In genomic region chr21:40936771-40937261, GRCh38 we compare ENCODE assay signal across 20 cellular contexts.
"Had no signal": no experiment of that assay in that cellular context is flagged by ENCODE, and none has a peak within 500 bp of the region (broad histone marks: within the 10 kb centered on the region; RNA-seq: fewer than 3 reads in every experiment).

No MANE protein-coding gene starts in this region.

- H3K4me3 ChIP-seq: gastrocnemius medialis, heart left ventricle, mucosa of descending colon, smooth muscle cell, upper lobe of left lung had no signal

- ATAC-seq: activated CD8-positive, alpha-beta T cell treated with anti-CD3 and anti-CD28 coated beads, Interleukin-2, amount 10 ng/mL, durations not matched to agents 7 days and 5 days; activated T-cell treated with anti-CD3 and anti-CD28 coated beads, Interleukin-2, amount 50 U/mL, for 72 hours; gastrocnemius medialis; left colon; mucosa of descending colon; naive thymus-derived CD8-positive, alpha-beta T cell; right cardiac atrium; stimulated activated naive CD8-positive, alpha-beta T cell treated with anti-CD3 and anti-CD28 coated beads, Interleukin-15, Interleukin-2, amounts not matched to agents 100 U/mL and 50 U/mL, for 24 hours had no signal

- H3K4me1 ChIP-seq: gastrocnemius medialis, upper lobe of left lung had no signal

- DNase-seq: activated B cell treated with CpG ODN at 0.5 μM for 24 hours; activated CD4-positive, alpha-beta T cell treated with anti-CD3 and anti-CD28 coated beads for 48 hours; activated CD8-positive, alpha-beta memory T cell treated with anti-CD3 and anti-CD28 coated beads, Interleukin-2, amount 50 U/mL, for 4 hours; activated CD8-positive, alpha-beta T cell treated with anti-CD3 and anti-CD28 coated beads, Interleukin-2, amount 10 ng/mL, durations not matched to agents 7 days and 5 days; activated gamma-delta T cell treated with Interleukin-2 at 50 U/mL for 16 hours; activated T-cell treated with anti-CD3 and anti-CD28 coated beads, Interleukin-2, amount 50 U/mL, for 72 hours; amniotic stem cell; effector CD8-positive, alpha-beta T cell; immature natural killer cell; left colon; mucosa of descending colon; naive thymus-derived CD8-positive, alpha-beta T cell; right cardiac atrium; stimulated activated naive CD8-positive, alpha-beta T cell treated with anti-CD3 and anti-CD28 coated beads, Interleukin-15, Interleukin-2, amounts not matched to agents 100 U/mL and 50 U/mL, for 24 hours; SW 1271 had no signal

- H3K27me3 Mint-ChIP-seq: activated B cell treated with CpG ODN at 0.5 μM for 24 hours had no signal

- H3K27ac Mint-ChIP-seq: activated B cell treated with CpG ODN at 0.5 μM for 24 hours; activated CD8-positive, alpha-beta T cell treated with anti-CD3 and anti-CD28 coated beads, Interleukin-2, amount 10 ng/mL, durations not matched to agents 7 days and 5 days; activated naive CD8-positive, alpha-beta T cell; activated T-cell treated with anti-CD3 and anti-CD28 coated beads, Interleukin-2, amount 50 U/mL, for 72 hours; immature natural killer cell; naive thymus-derived CD8-positive, alpha-beta T cell had no signal

- H3K9me3 ChIP-seq: gastrocnemius medialis, heart left ventricle, mucosa of descending colon, upper lobe of left lung had no signal

- H3K9me3 Mint-ChIP-seq: activated B cell treated with CpG ODN at 0.5 μM for 24 hours had no signal

- H3K4me1 Mint-ChIP-seq: activated B cell treated with CpG ODN at 0.5 μM for 24 hours; immature natural killer cell; naive thymus-derived CD8-positive, alpha-beta T cell had no signal

- H3K27me3 ChIP-seq: gastrocnemius medialis, heart left ventricle, upper lobe of left lung had no signal

- H3K36me3 Mint-ChIP-seq: activated naive CD8-positive, alpha-beta T cell; immature natural killer cell; naive thymus-derived CD8-positive, alpha-beta T cell had no signal

- H3K36me3 ChIP-seq: gastrocnemius medialis, heart left ventricle, upper lobe of left lung had no signal

- H3K27ac ChIP-seq: gastrocnemius medialis, heart left ventricle, upper lobe of left lung had no signal

- H3K4me3 Mint-ChIP-seq: activated B cell treated with CpG ODN at 0.5 μM for 24 hours; activated CD8-positive, alpha-beta T cell treated with anti-CD3 and anti-CD28 coated beads, Interleukin-2, amount 10 ng/mL, durations not matched to agents 7 days and 5 days; activated naive CD8-positive, alpha-beta T cell; activated T-cell treated with anti-CD3 and anti-CD28 coated beads, Interleukin-2, amount 50 U/mL, for 72 hours; immature natural killer cell; naive thymus-derived CD8-positive, alpha-beta T cell had no signal
